In genomic region chr1:211730347-211730746, GRCh38 we compare ENCODE assay signal across 25 cellular contexts. TPM values are rescaled to one million over a fixed set of nuclear protein-coding genes. Genes with fewer than 3 reads are reported as not detected.
DNase-seq lines count a peak whose midpoint lies in the region; ATAC-seq, FAIRE-seq and TF ChIP-seq lines count a peak whose summit lies in the region.
"Had no signal": no experiment of that assay in that cellular context is flagged by ENCODE, and none has a peak within 500 bp of the region (broad histone marks: within the 10 kb centered on the region; RNA-seq: fewer than 3 reads in every experiment).

No MANE protein-coding gene starts in this region.

- H3K9me3 ChIP-seq in K562 (replicated peaks; ENCODE audit: control insufficient read depth, insufficient read depth, low read depth, low read length) (no peaks in the 10 kb centered on the region), endodermal cell (ENCODE audit: control insufficient read depth, low read length) (no peaks in the 10 kb centered on the region), neuronal stem cell (replicated peaks in 1 of 2; ENCODE audit: control insufficient read depth in 2 of 2, insufficient read depth in 1 of 2, low read depth in 1 of 2, low read length in 2 of 2) (no peaks in the 10 kb centered on the region)
- H3K9me3 ChIP-seq: A549; BE2C; BLaER1 treated with 17β-estradiol and CSF1 and Interleukin-3, amounts not matched to agents 10 nM and 100 nM; HAP-1 had no signal

- H3K4me3 Mint-ChIP-seq in endodermal cell, result no peak overlapping the region
- H3K4me3 Mint-ChIP-seq: CD14-positive monocyte; CD4-positive, alpha-beta T cell; CD8-positive, alpha-beta memory T cell; HFFc6 had no signal

- H4K8ac ChIP-seq in neuronal stem cell (ENCODE audit: low read depth, low read length), result no peak overlapping the region

- H3K14ac ChIP-seq in neuronal stem cell (ENCODE audit: low read length), result no peak overlapping the region

- no peaks in the 10 kb centered on the region for H3K79me2 ChIP-seq in K562 (ENCODE audit: control insufficient read depth, insufficient read depth, low read length)

- no peak overlapping the region for H3K27ac Mint-ChIP-seq in endodermal cell
- H3K27ac Mint-ChIP-seq: CD14-positive monocyte; CD4-positive, alpha-beta T cell; HFFc6 had no signal

- no peak for TF ChIP-seq RAD21 in K562 (CRISPR knock-in tag; conservative IDR thresholded peaks at IDR 0.05 in 1 of 2, IDR thresholded peaks at IDR 0.05 in 1 of 2)

- no peak overlapping the region for H2AK5ac ChIP-seq in neuronal stem cell (ENCODE audit: low read depth, low read length)

- TF ChIP-seq CTCF in K562 (IDR thresholded peaks at IDR 0.05 in 2 of 3, conservative IDR thresholded peaks at IDR 0.05 in 1 of 3; ENCODE audit: insufficient read depth in 2 of 3, low read depth in 1 of 3, low read length in 3 of 3), result no peak
- no peak for TF ChIP-seq CTCF in endodermal cell (conservative IDR thresholded peaks at IDR 0.05)

- no peaks in the 10 kb centered on the region for H3K9me1 ChIP-seq in K562 (ENCODE audit: control insufficient read depth, insufficient read depth, low read length)

- WGBS in K562 (ENCODE audit: insufficient coverage, low coverage, missing lambda C conversion rate), result 17% methylated on average over 4 of the region's 4 CpGs
- WGBS in endodermal cell (ENCODE audit: insufficient coverage in 1 of 2, insufficient read length in 1 of 2), 2 experiments, result 78 to 91% methylated on average over 3 to 4 of the region's 4 CpGs
- no CpG with 5 or more reads among the region's 4 CpGs for WGBS in neuronal stem cell (ENCODE audit: extremely low coverage in 2 of 2, insufficient read length in 2 of 2, insufficient replicate concordance in 1 of 2), 2 donors

- BruUV-seq in K562 (replicated peaks; lab: Mats Ljungman, UMichigan), result no TSS peak

- H3K9ac ChIP-seq in K562 (ENCODE audit: insufficient read depth in 1 of 2, low read depth in 2 of 2, low read length in 2 of 2), result no peak overlapping the region
- H3K9ac ChIP-seq in endodermal cell (ENCODE audit: extremely low read depth, low read length, poor library complexity, severe bottlenecking), result no peak overlapping the region
- no peak overlapping the region for H3K9ac ChIP-seq in neuronal stem cell (ENCODE audit: low read depth, low read length, poor library complexity)
- H3K9ac ChIP-seq: BLaER1 treated with 17β-estradiol and CSF1 and Interleukin-3, amounts not matched to agents 10 nM and 100 nM had no signal

- H3K36me3 Mint-ChIP-seq in endodermal cell (ENCODE audit: low read depth), result no peaks in the 10 kb centered on the region
- H3K36me3 Mint-ChIP-seq: CD14-positive monocyte; CD8-positive, alpha-beta memory T cell had no signal

- H3K4ac ChIP-seq in neuronal stem cell (ENCODE audit: low read length), result no peak overlapping the region

- DNase-seq in K562 (ENCODE audit: extremely low read depth in 1 of 4, low spot score in 3 of 4) (no peak), endodermal cell (peak; percentile 21), neuronal stem cell (ENCODE audit: low spot score) (no peak), urothelium cell line (ENCODE audit: low spot score) (no peak)
- DNase-seq in activated CD4-positive, CD25-positive, alpha-beta regulatory T cell treated with anti-CD3 and anti-CD28 coated beads, Interleukin-2, amount 50 U/mL, for 72 hours, result no peak
- DNase-seq: 8988T; ACHN; AML-193; BE2C; CD4-positive, alpha-beta T cell; CD8-positive, alpha-beta memory T cell; DMS53; DMS79 treated with DMSO at 0.1 percent for 48 hours; GF-D8; GOT3; HFFc6 had no signal

- H2BK5ac ChIP-seq in neuronal stem cell (ENCODE audit: low read length), result no peak overlapping the region

- H3K27ac ChIP-seq in K562 (ENCODE audit: extremely low read depth, low read depth, low read length) (no peak overlapping the region), endodermal cell (ENCODE audit: low read depth, low read length) (no peak overlapping the region), neuronal stem cell (replicated peaks; ENCODE audit: low read length) (no peak overlapping the region), temporal lobe (ENCODE audit: low read depth, low read length) (peak overlapping the region; percentile 36)
- H3K27ac ChIP-seq: BLaER1 treated with 17β-estradiol and CSF1 and Interleukin-3, amounts not matched to agents 10 nM and 100 nM had no signal

- no peak overlapping the region for H2BK120ac ChIP-seq in neuronal stem cell (ENCODE audit: low read depth, low read length)

- peaks cover 2% of the 10 kb centered on the region for H3K9me3 Mint-ChIP-seq in endodermal cell
- H3K9me3 Mint-ChIP-seq: CD14-positive monocyte; CD4-positive, alpha-beta T cell; CD8-positive, alpha-beta memory T cell; HFFc6 had no signal

- TF ChIP-seq EP300 in K562 (IDR thresholded peaks at IDR 0.05; ENCODE audit: low read length), result no peak

- no peak overlapping the region for H2BK12ac ChIP-seq in neuronal stem cell (ENCODE audit: low read length)

- intact Hi-C loops in K562 (cut with micrococcal nuclease), result no loop called here

- H2AFZ ChIP-seq in K562 (ENCODE audit: low read depth, low read length) (peak overlapping the region; percentile 6; the same call in 1 of the 2 replicates), neuronal stem cell (ENCODE audit: low read length) (no peak overlapping the region)

- TF ChIP-seq POLR2A in K562 (conservative IDR thresholded peaks at IDR 0.05), result no peak

- H3K27me3 ChIP-seq in K562 (ENCODE audit: control insufficient read depth in 2 of 2, insufficient read depth in 2 of 2, low read length in 2 of 2) (no peaks in the 10 kb centered on the region), endodermal cell (ENCODE audit: control insufficient read depth, insufficient read depth, low read length, poor library complexity, severe bottlenecking) (no peaks in the 10 kb centered on the region), neuronal stem cell (ENCODE audit: control insufficient read depth in 3 of 3, insufficient read depth in 3 of 3, low read depth in 1 of 3, low read length in 3 of 3) (peaks cover 0 to 21% (median 0%) of the 10 kb centered on the region in 3 experiments)
- H3K27me3 ChIP-seq: BE2C; BLaER1 treated with 17β-estradiol and CSF1 and Interleukin-3, amounts not matched to agents 10 nM and 100 nM had no signal

- H2BK15ac ChIP-seq in neuronal stem cell (ENCODE audit: low read length), result no peak overlapping the region

- no peak overlapping the region for H4K91ac ChIP-seq in neuronal stem cell (ENCODE audit: low read depth, low read length, poor library complexity)

- in situ Hi-C loops in K562 (cut with MboI), result no loop called here

- no peaks in the 10 kb centered on the region for H4K20me1 ChIP-seq in K562 (replicated peaks; ENCODE audit: control insufficient read depth, insufficient read depth, low read length)
- H4K20me1 ChIP-seq: BLaER1 treated with 17β-estradiol and CSF1 and Interleukin-3, amounts not matched to agents 10 nM and 100 nM had no signal

- no peak for ATAC-seq in K562
- ATAC-seq in HG02840 (IDR thresholded peaks at IDR 0.05; ENCODE audit: low FRiP score, unreplicated experiment), result no peak
- ATAC-seq: A549 had no signal

- POLR2A ChIA-PET in K562 (lab: Yijun Ruan, JAX), result interaction anchor here (0.6 to 1.9 kb wide), 4 partner anchors 9 to 18 kb away, joined by 3 to 7 read pairs (median 5); no protein-coding TSS in a partner anchor

- peak overlapping the region; percentile 13 for H3K18ac ChIP-seq in neuronal stem cell (ENCODE audit: low read length)

- no peaks in the 10 kb centered on the region for H3K36me3 ChIP-seq in K562 (ENCODE audit: control insufficient read depth, insufficient read depth, low read length)
- H3K36me3 ChIP-seq in endodermal cell (ENCODE audit: control insufficient read depth, insufficient read depth, low read length), result no peaks in the 10 kb centered on the region
- no peaks in the 10 kb centered on the region for H3K36me3 ChIP-seq in neuronal stem cell (replicated peaks in 1 of 2; ENCODE audit: control insufficient read depth in 2 of 2, insufficient read depth in 2 of 2, low read length in 2 of 2)
- H3K36me3 ChIP-seq: BE2C; BLaER1 treated with 17β-estradiol and CSF1 and Interleukin-3, amounts not matched to agents 10 nM and 100 nM; HAP-1 had no signal

- peaks cover 2% of the 10 kb centered on the region for H3K27me3 Mint-ChIP-seq in endodermal cell (ENCODE audit: insufficient read depth)
- H3K27me3 Mint-ChIP-seq: CD4-positive, alpha-beta T cell had no signal

- H3K23ac ChIP-seq in neuronal stem cell (ENCODE audit: low read depth, low read length, poor library complexity), result no peak overlapping the region

- H3K79me1 ChIP-seq in neuronal stem cell (ENCODE audit: low read depth, low read length), result no peaks in the 10 kb centered on the region

- H3K4me2 ChIP-seq in K562 (ENCODE audit: insufficient read depth, low read length) (no peak overlapping the region), neuronal stem cell (ENCODE audit: insufficient read depth, low read length, poor library complexity, severe bottlenecking) (no peak overlapping the region)
- H3K4me2 ChIP-seq: A549; BLaER1 treated with 17β-estradiol and CSF1 and Interleukin-3, amounts not matched to agents 10 nM and 100 nM had no signal

- FAIRE-seq in K562 (lab: Jason Lieb, UNC), result no peak
- no peak for FAIRE-seq in urothelium cell line (lab: Jason Lieb, UNC)
- FAIRE-seq: A549, GM12891, GM18507, H54 had no signal

- CTCF ChIA-PET in K562 (lab: Yijun Ruan, JAX; ENCODE audit: low intra/inter-chr PET ratio), result no interaction called here

- H3K4me1 ChIP-seq in K562 (replicated peaks in 1 of 2; ENCODE audit: control insufficient read depth in 2 of 2, insufficient read depth in 2 of 2, low read length in 2 of 2) (peaks cover 4 to 21% of the 10 kb centered on the region in 2 experiments), endodermal cell (ENCODE audit: control insufficient read depth, insufficient read depth, low read length) (peaks cover 4% of the 10 kb centered on the region), neuronal stem cell (ENCODE audit: control insufficient read depth in 2 of 2, insufficient read depth in 1 of 2, low read depth in 1 of 2, low read length in 2 of 2) (peaks cover 4 to 10% of the 10 kb centered on the region in 2 donors)
- H3K4me1 ChIP-seq: BLaER1 treated with 17β-estradiol and CSF1 and Interleukin-3, amounts not matched to agents 10 nM and 100 nM had no signal

- H3K4me3 ChIP-seq in K562, result no peak overlapping the region
- H3K4me3 ChIP-seq in endodermal cell (ENCODE audit: low read length), result no peak overlapping the region
- no peak overlapping the region for H3K4me3 ChIP-seq in neuronal stem cell (ENCODE audit: low read length in 2 of 2)
- H3K4me3 ChIP-seq: A549; BLaER1 treated with 17β-estradiol and CSF1 and Interleukin-3, amounts not matched to agents 10 nM and 100 nM; HAP-1 had no signal

- peaks cover 15% of the 10 kb centered on the region for H3K4me1 Mint-ChIP-seq in endodermal cell
- H3K4me1 Mint-ChIP-seq: CD8-positive, alpha-beta memory T cell had no signal

RNA-seq across cellular contexts. Expression of gene NEK2, which starts 54.9 kb away (rescaled TPM):
- total RNA-seq in K562 (2011; cell fraction: chromatin; rRNA removed; ENCODE audit: low replicate concordance), result 18.3 and 46.6 TPM in 2 replicates
- total RNA-seq in K562 (2011; cell fraction: nucleolus; rRNA removed), result 15.0 and 17.2 TPM in 2 replicates
- 22.6 and 23.8 TPM in 2 replicates for total RNA-seq in K562 (2011; cell fraction: nucleoplasm; rRNA removed)
- total RNA-seq in K562 (2014; rRNA removed) (54.4 and 65.8 TPM in 2 replicates), K562 (2014; rRNA removed; fragmentation: Illumina TruSeq; extraction: Trizol) (74.7 and 85.7 TPM in 2 replicates), K562 (2015; rRNA removed; fragmentation: Illumina TruSeq; extraction: Trizol) (64.5 and 72.1 TPM in 2 replicates), K562 (2021) (45.6 and 52.8 TPM in 2 replicates), endodermal cell (100 to 1,000 TPM in 1 of 2 donors, 10 to 100 TPM in 1; 42.3 to 101 TPM), temporal lobe (3.0 TPM)
- polyA plus RNA-seq in K562 (2011; rRNA removed) (53.3 and 69.7 TPM in 2 replicates), K562 (2014; fragmentation: Illumina TruSeq; extraction: Trizol) (66.4 and 75.9 TPM in 2 replicates), K562 (2014; fragmentation: Nextera tagmentation; extraction: Ambion mirVana) (10 to 100 TPM; 30.0 to 38.6 TPM), K562 (2014; rRNA removed) (48.6 and 66.4 TPM in 2 replicates)
- polyA plus RNA-seq in K562 (2011; cell fraction: cytosol; rRNA removed), result 17.1 and 29.6 TPM in 2 replicates
- polyA plus RNA-seq in K562 (2011; cell fraction: nucleus; rRNA removed), result 24.2 and 25.4 TPM in 2 replicates
- 42.5 and 47.0 TPM in 2 replicates for polyA plus RNA-seq in K562 (2012)
- 122 and 124 TPM in 2 replicates for polyA minus RNA-seq in K562 (2011; rRNA and poly(A)+ RNA removed)
- polyA minus RNA-seq in K562 (2011; cell fraction: cytosol; rRNA and poly(A)+ RNA removed), result 30.9 and 39.3 TPM in 2 replicates
- 23.6 and 35.4 TPM in 2 replicates for polyA minus RNA-seq in K562 (2011; cell fraction: nucleus; rRNA and poly(A)+ RNA removed)
- 59.8 TPM for polyA plus RNA-seq in endodermal cell (2013, experiment 1 of 2)
- 62.4 TPM for polyA plus RNA-seq in endodermal cell (2013, experiment 2 of 2)
- polyA plus RNA-seq in neuronal stem cell (2013, experiment 1 of 2), result 35.5 TPM
- 36.7 TPM for polyA plus RNA-seq in neuronal stem cell (2013, experiment 2 of 2)
- total RNA-seq: CD4-positive, alpha-beta T cell had no signal
- polyA plus RNA-seq: CD14-positive monocyte had no signal
